1 cellular context compared by ENCODE assay signal in the genomic region with DNA sequence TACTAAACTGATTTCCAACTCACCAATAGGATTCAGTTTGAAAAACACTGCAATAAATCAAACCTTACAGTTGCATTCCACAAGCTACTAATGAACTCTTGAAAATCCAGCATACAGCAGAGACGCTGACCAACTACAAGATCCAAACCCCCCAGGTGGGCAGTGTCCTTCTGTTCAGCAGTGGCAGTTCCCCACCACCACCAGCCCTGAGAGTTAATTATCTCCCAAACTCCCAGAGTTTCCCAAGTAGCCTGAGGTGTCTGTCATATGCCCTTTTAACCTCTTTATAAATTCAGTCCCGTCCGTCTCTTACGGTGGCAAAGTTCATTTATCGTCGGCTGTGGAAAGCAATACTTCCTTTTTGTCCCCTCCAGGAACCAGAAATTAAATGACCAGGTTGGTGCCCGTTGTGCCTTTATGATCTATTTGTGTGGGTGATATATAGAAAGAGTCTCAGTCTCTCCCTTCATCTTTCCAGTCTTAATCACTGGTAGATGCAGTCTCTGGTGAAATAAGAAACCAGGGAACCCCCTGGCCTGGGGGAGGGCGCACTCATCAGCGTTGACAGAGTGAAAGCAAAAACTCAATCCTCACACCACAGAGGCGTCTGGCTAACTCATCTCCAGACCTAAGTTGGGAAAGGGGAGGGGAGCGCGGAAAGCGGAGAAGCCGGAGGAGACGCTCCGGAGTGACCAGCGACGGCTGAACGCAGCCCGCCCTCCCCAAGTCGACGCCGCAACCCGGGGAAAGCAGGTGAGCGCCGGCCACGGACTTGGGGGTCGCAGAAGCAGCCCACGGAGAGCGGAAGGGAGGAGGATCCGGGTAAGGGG.
TF ChIP-seq lines count a peak whose summit lies in the region.

No MANE protein-coding gene starts in this region.

TF ChIP-seq in HEK293T, 16 proteins besides CTCF, POLR2A, EP300 and RAD21 (continued from another document):
- TF ChIP-seq ZNF384 (IDR thresholded peaks at IDR 0.05): no peak
- TF ChIP-seq ELF4 (IDR thresholded peaks at IDR 0.05): no peak
TF ChIP-seq in HEK293T: peak in this region for 1.
